ENCODE assay signal across 15 cellular contexts in the genomic region with DNA sequence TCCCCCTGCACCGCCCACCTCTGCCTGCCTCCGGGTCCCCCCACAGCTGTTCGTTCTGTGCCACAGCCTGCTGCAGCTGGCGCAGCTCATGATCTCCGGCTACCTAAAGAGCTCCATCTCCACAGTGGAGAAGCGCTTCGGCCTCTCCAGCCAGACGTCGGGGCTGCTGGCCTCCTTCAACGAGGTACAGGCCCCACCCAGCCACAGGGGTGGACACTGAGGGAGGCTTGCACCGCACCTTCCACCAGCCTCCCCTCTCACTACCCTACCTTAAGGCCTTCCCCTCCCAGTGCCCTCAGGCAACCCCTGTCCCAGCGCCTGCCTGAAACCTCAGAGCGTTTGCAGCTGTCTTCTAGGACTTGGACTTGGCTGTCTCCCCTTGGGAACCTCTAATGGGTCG. TPM values are rescaled to one million over a fixed set of nuclear protein-coding genes. Genes with fewer than 3 reads are reported as not detected.
"Had no signal": no experiment of that assay in that cellular context is flagged by ENCODE, and none has a peak within 500 bp of the region (broad histone marks: within the 10 kb centered on the region; RNA-seq: fewer than 3 reads in every experiment).

No MANE protein-coding gene starts in this region.

- DNase-seq: activated CD4-positive, alpha-beta T cell treated with anti-CD3 and anti-CD28 coated beads for 1 hour; activated CD4-positive, alpha-beta T cell treated with anti-CD3 and anti-CD28 coated beads, Interleukin-2, amount 50 U/mL, for 48 hours; activated CD8-positive, alpha-beta memory T cell treated with anti-CD3 and anti-CD28 coated beads, Interleukin-2, amount 10 ng/mL, durations not matched to agents 7 days and 5 days; activated naive CD8-positive, alpha-beta T cell treated with anti-CD3 and anti-CD28 coated beads, Interleukin-2, amount 10 ng/mL, durations not matched to agents 7 days and 5 days; activated T-cell treated with anti-CD3 and anti-CD28 coated beads, Interleukin-2, amount 50 U/mL, for 48 hours; effector CD4-positive, alpha-beta T cell; gastrocnemius medialis; lower lobe of right lung; midbrain; natural killer cell; nucleus accumbens; stimulated activated CD4-positive, alpha-beta T cell treated with anti-CD3 and anti-CD28 coated beads, Interleukin-15, amount 100 ng/mL, for 24 hours; stimulated activated CD4-positive, alpha-beta T cell treated with anti-CD3 and anti-CD28 coated beads, Interleukin-4, amount 100 ng/mL, for 24 hours; T-helper 9 cell; tibial artery had no signal

- H3K27ac Mint-ChIP-seq: activated CD8-positive, alpha-beta memory T cell treated with anti-CD3 and anti-CD28 coated beads, Interleukin-2, amount 10 ng/mL, durations not matched to agents 7 days and 5 days; activated naive CD8-positive, alpha-beta T cell treated with anti-CD3 and anti-CD28 coated beads, Interleukin-2, amount 10 ng/mL, durations not matched to agents 7 days and 5 days; natural killer cell had no signal

- H3K36me3 Mint-ChIP-seq: activated naive CD8-positive, alpha-beta T cell treated with anti-CD3 and anti-CD28 coated beads, Interleukin-2, amount 10 ng/mL, durations not matched to agents 7 days and 5 days; natural killer cell had no signal

- H3K9me3 Mint-ChIP-seq: natural killer cell had no signal

- ATAC-seq: activated CD8-positive, alpha-beta memory T cell treated with anti-CD3 and anti-CD28 coated beads, Interleukin-2, amount 10 ng/mL, durations not matched to agents 7 days and 5 days; natural killer cell had no signal

- H3K4me3 Mint-ChIP-seq: activated CD8-positive, alpha-beta memory T cell treated with anti-CD3 and anti-CD28 coated beads, Interleukin-2, amount 10 ng/mL, durations not matched to agents 7 days and 5 days; activated naive CD8-positive, alpha-beta T cell treated with anti-CD3 and anti-CD28 coated beads, Interleukin-2, amount 10 ng/mL, durations not matched to agents 7 days and 5 days; natural killer cell had no signal

- H3K4me1 Mint-ChIP-seq: natural killer cell had no signal

RNA-seq across cellular contexts. Expression of a gene that starts 13.0 kb away (rescaled TPM):
- total RNA-seq: activated CD8-positive, alpha-beta memory T cell treated with anti-CD3 and anti-CD28 coated beads, Interleukin-2, amount 10 ng/mL, durations not matched to agents 7 days and 5 days; natural killer cell had no signal
